10 cellular contexts compared by ENCODE assay signal in the genomic region with DNA sequence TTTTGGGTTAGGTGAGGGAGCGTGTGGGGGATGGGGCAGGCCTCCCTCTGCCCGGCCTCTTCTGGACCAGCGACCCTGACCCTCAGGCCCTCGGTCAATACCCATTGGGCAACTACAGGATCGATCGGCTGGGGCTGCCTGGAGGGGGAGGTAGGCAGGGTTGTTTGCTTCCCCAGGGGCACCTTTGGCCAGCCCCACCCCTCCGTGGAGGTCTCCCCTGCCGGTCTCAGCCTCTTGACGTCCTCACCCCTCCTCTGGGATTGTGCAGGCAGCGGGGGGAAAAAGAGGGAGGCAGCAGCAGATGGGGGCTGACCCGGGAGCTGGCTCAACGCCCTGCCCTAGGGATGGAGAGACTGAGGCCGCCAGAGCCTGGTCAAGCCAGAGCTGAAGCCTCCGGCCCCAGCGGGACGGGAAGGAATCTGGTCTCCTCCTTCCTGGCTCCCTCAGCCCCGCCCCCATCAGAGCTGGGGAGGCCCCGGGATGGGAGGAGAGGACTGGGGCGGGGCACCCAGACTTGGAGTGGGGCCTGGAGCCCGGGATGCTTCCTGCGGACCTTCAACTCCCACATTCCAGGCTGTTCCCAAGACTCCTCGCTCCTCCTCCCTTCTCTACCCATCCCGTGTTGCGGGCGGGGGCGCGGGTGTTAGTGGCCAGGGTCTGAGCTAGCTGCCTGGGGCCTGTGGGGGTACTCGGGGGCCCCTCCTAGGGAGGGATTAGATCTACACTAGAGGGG. TPM values are rescaled to one million over a fixed set of nuclear protein-coding genes. Genes with fewer than 3 reads are reported as not detected.
DNase-seq lines count a peak whose midpoint lies in the region; ATAC-seq and TF ChIP-seq lines count a peak whose summit lies in the region.
"Had no signal": no experiment of that assay in that cellular context is flagged by ENCODE, and none has a peak within 500 bp of the region (broad histone marks: within the 10 kb centered on the region; RNA-seq: fewer than 3 reads in every experiment).

No MANE protein-coding gene starts in this region.

- CTCF ChIA-PET in activated CD8-positive, alpha-beta T cell treated with anti-CD3 and anti-CD28 coated beads for 36 hours (lab: Charles Lee), result interaction anchor here (1.0 to 15.0 kb wide), 4 partner anchors 18 to 61 kb away, joined by 3 to 501 read pairs (median 66); partner anchors contain the start of gene CDC42EP1
- CTCF ChIA-PET in activated CD8-positive, alpha-beta T cell treated with anti-CD3 and anti-CD28 coated beads, Interleukin-2, amount 10 ng/mL, durations not matched to agents 7 days and 5 days (lab: Charles Lee), result interaction anchor here (1.1 to 16.8 kb wide), 3 partner anchors 18 to 47 kb away, joined by 3 to 493 read pairs (median 25); partner anchors contain the start of gene CDC42EP1
- CTCF ChIA-PET in activated CD4-positive, alpha-beta memory T cell treated with anti-CD3 and anti-CD28 coated beads for 36 hours (lab: Charles Lee), result interaction anchor here (2.7 to 16.3 kb wide), 3 partner anchors 18 to 61 kb away, joined by 11 to 612 read pairs (median 20); partner anchors contain the start of gene CDC42EP1

- H3K27me3 Mint-ChIP-seq in activated CD8-positive, alpha-beta T cell treated with anti-CD3 and anti-CD28 coated beads for 36 hours, result peaks cover 11% of the 10 kb centered on the region
- H3K27me3 Mint-ChIP-seq in activated CD8-positive, alpha-beta T cell treated with anti-CD3 and anti-CD28 coated beads, Interleukin-2, amount 10 ng/mL, durations not matched to agents 7 days and 5 days (ENCODE audit: low read depth), result peaks cover 9% of the 10 kb centered on the region
- H3K27me3 Mint-ChIP-seq in mesothelial cell of epicardium (ENCODE audit: low read depth), result no peaks in the 10 kb centered on the region
- peaks cover 5% of the 10 kb centered on the region for H3K27me3 Mint-ChIP-seq in activated CD4-positive, alpha-beta memory T cell treated with anti-CD3 and anti-CD28 coated beads for 36 hours

- intact Hi-C loops in activated CD8-positive, alpha-beta T cell treated with anti-CD3 and anti-CD28 coated beads for 36 hours (cut with micrococcal nuclease), result no loop called here
- intact Hi-C loops in vagina (cut with DNase I), result loop anchor here (2.0 to 5.0 kb wide), 2 partner anchors 15 to 61 kb away; partner anchors contain the start of genes CDC42EP1 and GGA1
- intact Hi-C loops in activated CD4-positive, alpha-beta memory T cell treated with anti-CD3 and anti-CD28 coated beads for 36 hours (cut with micrococcal nuclease), result loop anchor here (1.0 kb wide), 1 partner anchor 21 kb away; no protein-coding TSS in a partner anchor

- TF ChIP-seq CTCF in activated CD8-positive, alpha-beta T cell treated with anti-CD3 and anti-CD28 coated beads for 36 hours (IDR thresholded peaks at IDR 0.05), result peak; percentile 7
- TF ChIP-seq CTCF in mesothelial cell of epicardium (IDR thresholded peaks at IDR 0.05; ENCODE audit: unreplicated experiment), result no peak
- no peak for TF ChIP-seq CTCF in vagina (IDR thresholded peaks at IDR 0.05)

- no peaks in the 10 kb centered on the region for H3K27me3 ChIP-seq in vagina

- H3K4me1 Mint-ChIP-seq in activated CD8-positive, alpha-beta T cell treated with anti-CD3 and anti-CD28 coated beads for 36 hours (ENCODE audit: low read depth), result peaks cover 21% of the 10 kb centered on the region
- peaks cover 26% of the 10 kb centered on the region for H3K4me1 Mint-ChIP-seq in activated CD8-positive, alpha-beta T cell treated with anti-CD3 and anti-CD28 coated beads, Interleukin-2, amount 10 ng/mL, durations not matched to agents 7 days and 5 days (ENCODE audit: low read depth)
- peaks cover 38% of the 10 kb centered on the region for H3K4me1 Mint-ChIP-seq in mesothelial cell of epicardium
- H3K4me1 Mint-ChIP-seq in activated CD4-positive, alpha-beta memory T cell treated with anti-CD3 and anti-CD28 coated beads for 36 hours (ENCODE audit: low read depth), result peaks cover 21% of the 10 kb centered on the region

- H3K27ac Mint-ChIP-seq in activated CD8-positive, alpha-beta T cell treated with anti-CD3 and anti-CD28 coated beads for 36 hours, result no peak overlapping the region
- no peak overlapping the region for H3K27ac Mint-ChIP-seq in activated CD8-positive, alpha-beta T cell treated with anti-CD3 and anti-CD28 coated beads, Interleukin-2, amount 10 ng/mL, durations not matched to agents 7 days and 5 days
- peak overlapping the region; percentile 96 for H3K27ac Mint-ChIP-seq in mesothelial cell of epicardium
- H3K27ac Mint-ChIP-seq in activated CD4-positive, alpha-beta memory T cell treated with anti-CD3 and anti-CD28 coated beads for 36 hours, result no peak overlapping the region

- no peak for ATAC-seq in activated CD8-positive, alpha-beta T cell treated with anti-CD3 and anti-CD28 coated beads for 36 hours
- ATAC-seq in activated CD8-positive, alpha-beta T cell treated with anti-CD3 and anti-CD28 coated beads, Interleukin-2, amount 10 ng/mL, durations not matched to agents 7 days and 5 days, result no peak
- ATAC-seq in HG02642 (IDR thresholded peaks at IDR 0.05; ENCODE audit: poor library complexity, unreplicated experiment), result no peak

- no peaks in the 10 kb centered on the region for H3K36me3 ChIP-seq in vagina

- TF ChIP-seq POLR2A in vagina (IDR thresholded peaks at IDR 0.05), result peak in 1 of 2 donors; percentile 83

- no peaks in the 10 kb centered on the region for H3K36me3 Mint-ChIP-seq in activated CD8-positive, alpha-beta T cell treated with anti-CD3 and anti-CD28 coated beads for 36 hours (ENCODE audit: low read depth)
- no peaks in the 10 kb centered on the region for H3K36me3 Mint-ChIP-seq in activated CD8-positive, alpha-beta T cell treated with anti-CD3 and anti-CD28 coated beads, Interleukin-2, amount 10 ng/mL, durations not matched to agents 7 days and 5 days (ENCODE audit: low read depth)
- H3K36me3 Mint-ChIP-seq in mesothelial cell of epicardium, result no peaks in the 10 kb centered on the region
- H3K36me3 Mint-ChIP-seq in activated CD4-positive, alpha-beta memory T cell treated with anti-CD3 and anti-CD28 coated beads for 36 hours, result no peaks in the 10 kb centered on the region

- peak overlapping the region; percentile 98 for H3K27ac ChIP-seq in vagina
- H3K27ac ChIP-seq: C4-2B had no signal

- POLR2A ChIA-PET in activated CD8-positive, alpha-beta T cell treated with anti-CD3 and anti-CD28 coated beads for 36 hours (lab: Charles Lee), result interaction anchor here (0.9 to 1.4 kb wide), 2 partner anchors 21 to 47 kb away, joined by 3 to 4 read pairs; no protein-coding TSS in a partner anchor
- POLR2A ChIA-PET in activated CD8-positive, alpha-beta T cell treated with anti-CD3 and anti-CD28 coated beads, Interleukin-2, amount 10 ng/mL, durations not matched to agents 7 days and 5 days (lab: Charles Lee), result interaction anchor here (0.7 to 0.9 kb wide), 2 partner anchors 57 to 131 kb away, joined by 3 read pairs; no protein-coding TSS in a partner anchor
- POLR2A ChIA-PET in activated CD4-positive, alpha-beta memory T cell treated with anti-CD3 and anti-CD28 coated beads for 36 hours (lab: Charles Lee), result no interaction called here

- DNase-seq in activated CD8-positive, alpha-beta T cell treated with anti-CD3 and anti-CD28 coated beads for 36 hours, result no peak
- DNase-seq in activated CD8-positive, alpha-beta T cell treated with anti-CD3 and anti-CD28 coated beads, Interleukin-2, amount 10 ng/mL, durations not matched to agents 7 days and 5 days, result no peak
- DNase-seq in epidermal melanocyte (ENCODE audit: insufficient read length, low spot score) (peak; percentile 86), mesothelial cell of epicardium (ENCODE audit: low spot score in 2 of 2, unreplicated experiment in 2 of 2) (peak; percentile 72 to 82), vagina (ENCODE audit: extremely low spot score in 2 of 2) (peak in 1 of 2 donors; percentile 97), KBM-7 (no peak)
- DNase-seq in activated CD4-positive, alpha-beta memory T cell treated with anti-CD3 and anti-CD28 coated beads for 36 hours, result no peak

- in situ Hi-C loops in KBM-7 (cut with MboI; ENCODE audit: low pct_unique_long_range_greater_than_20kb, low sequenced_read_pairs), result no loop called here

- peaks cover 85% of the 10 kb centered on the region for H3K4me1 ChIP-seq in vagina

- no peaks in the 10 kb centered on the region for H3K9me3 ChIP-seq in vagina

- peak overlapping the region; percentile 33 to 38 for H3K4me3 ChIP-seq in vagina

- no peaks in the 10 kb centered on the region for H3K9me3 Mint-ChIP-seq in activated CD8-positive, alpha-beta T cell treated with anti-CD3 and anti-CD28 coated beads for 36 hours
- H3K9me3 Mint-ChIP-seq in activated CD8-positive, alpha-beta T cell treated with anti-CD3 and anti-CD28 coated beads, Interleukin-2, amount 10 ng/mL, durations not matched to agents 7 days and 5 days (ENCODE audit: insufficient read depth), result no peaks in the 10 kb centered on the region
- H3K9me3 Mint-ChIP-seq in mesothelial cell of epicardium, result no peaks in the 10 kb centered on the region
- H3K9me3 Mint-ChIP-seq in activated CD4-positive, alpha-beta memory T cell treated with anti-CD3 and anti-CD28 coated beads for 36 hours, result no peaks in the 10 kb centered on the region
- H3K9me3 Mint-ChIP-seq: stimulated activated naive CD8-positive, alpha-beta T cell treated with anti-CD3 and anti-CD28 coated beads, Interleukin-15, Interleukin-2, amounts not matched to agents 100 ng/mL and 50 ng/mL, for 24 hours had no signal

- no peak overlapping the region for H3K4me3 Mint-ChIP-seq in activated CD8-positive, alpha-beta T cell treated with anti-CD3 and anti-CD28 coated beads for 36 hours
- no peak overlapping the region for H3K4me3 Mint-ChIP-seq in activated CD8-positive, alpha-beta T cell treated with anti-CD3 and anti-CD28 coated beads, Interleukin-2, amount 10 ng/mL, durations not matched to agents 7 days and 5 days
- H3K4me3 Mint-ChIP-seq in mesothelial cell of epicardium, result peak overlapping the region; percentile 49
- H3K4me3 Mint-ChIP-seq in activated CD4-positive, alpha-beta memory T cell treated with anti-CD3 and anti-CD28 coated beads for 36 hours, result no peak overlapping the region
- H3K4me3 Mint-ChIP-seq: stimulated activated naive CD8-positive, alpha-beta T cell treated with anti-CD3 and anti-CD28 coated beads, Interleukin-15, Interleukin-2, amounts not matched to agents 100 ng/mL and 50 ng/mL, for 24 hours had no signal

RNA-seq across cellular contexts. Expression of gene CDC42EP1, which starts 14.4 kb away (rescaled TPM):
- under 1 TPM; 0.59 to 0.72 TPM for total RNA-seq in activated CD8-positive, alpha-beta T cell treated with anti-CD3 and anti-CD28 coated beads for 36 hours
- total RNA-seq in activated CD8-positive, alpha-beta T cell treated with anti-CD3 and anti-CD28 coated beads, Interleukin-2, amount 10 ng/mL, durations not matched to agents 7 days and 5 days, result under 1 TPM; 0.13 to 0.21 TPM
- total RNA-seq in mesothelial cell of epicardium (38.5 to 39.1 TPM (median 38.8 TPM) in 3 replicates), vagina (46.2 TPM)
- total RNA-seq in activated CD4-positive, alpha-beta memory T cell treated with anti-CD3 and anti-CD28 coated beads for 36 hours, result 1 to 10 TPM; 1.4 to 1.9 TPM

RNA-seq across cellular contexts. Expression of gene CARD10, which starts 26.7 kb away (rescaled TPM):
- total RNA-seq in activated CD8-positive, alpha-beta T cell treated with anti-CD3 and anti-CD28 coated beads for 36 hours, result under 1 TPM; 0.09 to 0.18 TPM
- total RNA-seq in activated CD8-positive, alpha-beta T cell treated with anti-CD3 and anti-CD28 coated beads, Interleukin-2, amount 10 ng/mL, durations not matched to agents 7 days and 5 days, result under 1 TPM in 1 of 2 experiments, not detected in 1; 0.31 TPM
- total RNA-seq in mesothelial cell of epicardium (12.2 to 13.6 TPM (median 13.1 TPM) in 3 replicates), vagina (11.0 TPM)
- total RNA-seq in activated CD4-positive, alpha-beta memory T cell treated with anti-CD3 and anti-CD28 coated beads for 36 hours, result under 1 TPM in 1 of 2 experiments, not detected in 1; 0.12 TPM

RNA-seq across cellular contexts. Expression of gene LGALS2, which starts 34.0 kb away (rescaled TPM):
- not detected for total RNA-seq in activated CD8-positive, alpha-beta T cell treated with anti-CD3 and anti-CD28 coated beads for 36 hours
- total RNA-seq in activated CD8-positive, alpha-beta T cell treated with anti-CD3 and anti-CD28 coated beads, Interleukin-2, amount 10 ng/mL, durations not matched to agents 7 days and 5 days, result not detected
- total RNA-seq in mesothelial cell of epicardium (0.43 to 0.64 TPM (median 0.54 TPM) in 3 replicates), vagina (not detected)
- total RNA-seq in activated CD4-positive, alpha-beta memory T cell treated with anti-CD3 and anti-CD28 coated beads for 36 hours, result not detected

RNA-seq across cellular contexts. Expression of gene MFNG, which starts 59.7 kb away (rescaled TPM):
- 100 to 1,000 TPM; 155 to 160 TPM for total RNA-seq in activated CD8-positive, alpha-beta T cell treated with anti-CD3 and anti-CD28 coated beads for 36 hours
- total RNA-seq in activated CD8-positive, alpha-beta T cell treated with anti-CD3 and anti-CD28 coated beads, Interleukin-2, amount 10 ng/mL, durations not matched to agents 7 days and 5 days, result 100 to 1,000 TPM; 227 to 232 TPM
- 0.83 to 0.97 TPM (median 0.91 TPM) in 3 replicates for total RNA-seq in mesothelial cell of epicardium
- 15.2 TPM for total RNA-seq in vagina
- total RNA-seq in activated CD4-positive, alpha-beta memory T cell treated with anti-CD3 and anti-CD28 coated beads for 36 hours, result 100 to 1,000 TPM; 101 to 106 TPM

Comparison
In these comparisons a context has a peak if more than half of its experiments do, and no peak if none do; other contexts are left out.
1. DNase-seq: peak in epidermal melanocyte (single experiment) and mesothelial cell of epicardium (2 of 2); none in activated CD8-positive, alpha-beta T cell treated with anti-CD3 and anti-CD28 coated beads for 36 hours (single experiment), activated CD8-positive, alpha-beta T cell treated with anti-CD3 and anti-CD28 coated beads, Interleukin-2, amount 10 ng/mL, durations not matched to agents 7 days and 5 days (single experiment), KBM-7 (single experiment) and activated CD4-positive, alpha-beta memory T cell treated with anti-CD3 and anti-CD28 coated beads for 36 hours (single experiment).
2. RNA of gene CDC42EP1, which starts 14.4 kb away (total RNA-seq): 46.2 TPM in vagina (single experiment) and 38.5 to 39.1 TPM in mesothelial cell of epicardium; 1.4 to 1.9 TPM in activated CD4-positive, alpha-beta memory T cell treated with anti-CD3 and anti-CD28 coated beads for 36 hours, 0.59 to 0.72 TPM in activated CD8-positive, alpha-beta T cell treated with anti-CD3 and anti-CD28 coated beads for 36 hours and 0.13 to 0.21 TPM in activated CD8-positive, alpha-beta T cell treated with anti-CD3 and anti-CD28 coated beads, Interleukin-2, amount 10 ng/mL, durations not matched to agents 7 days and 5 days; every median in the first group is over 10 times any median in the second.